ENCODE assay signal across 10 cellular contexts in genomic region chr12:54415223-54415929, GRCh38. TPM values are rescaled to one million over a fixed set of nuclear protein-coding genes. Genes with fewer than 3 reads are reported as not detected.
DNase-seq lines count a peak whose midpoint lies in the region; ATAC-seq and TF ChIP-seq lines count a peak whose summit lies in the region.
"Had no signal": no experiment of that assay in that cellular context is flagged by ENCODE, and none has a peak within 500 bp of the region (broad histone marks: within the 10 kb centered on the region; RNA-seq: fewer than 3 reads in every experiment).

No MANE protein-coding gene starts in this region.

- no peaks in the 10 kb centered on the region for H3K27me3 Mint-ChIP-seq in activated T-cell treated with anti-CD3 and anti-CD28 coated beads, Interleukin-2, amount 50 U/mL, for 24 hours
- H3K27me3 Mint-ChIP-seq in activated CD8-positive, alpha-beta T cell treated with anti-CD3 and anti-CD28 coated beads for 36 hours: no peaks in the 10 kb centered on the region

- peak overlapping the region; percentile 3 to 70 (median 18) for H3K4me3 ChIP-seq in right lobe of liver
- H3K4me3 ChIP-seq in tibial artery: peak overlapping the region; percentile 83 to 88

- no peak for DNase-seq in activated T-cell treated with anti-CD3 and anti-CD28 coated beads, Interleukin-2, amount 50 U/mL, for 24 hours
- DNase-seq in activated T-cell treated with anti-CD3 and anti-CD28 coated beads, Interleukin-2, amount 50 U/mL, for 1 hour: no peak
- no peak for DNase-seq in activated CD8-positive, alpha-beta T cell treated with anti-CD3 and anti-CD28 coated beads for 36 hours
- DNase-seq in right lobe of liver (peak; percentile 75 to 90 (median 89)), tibial artery (peak in 1 of 2 donors; percentile 5)
- DNase-seq in stimulated activated naive CD8-positive, alpha-beta T cell treated with anti-CD3 and anti-CD28 coated beads, Interleukin-15, Interleukin-2, amounts not matched to agents 100 U/mL and 50 U/mL, for 24 hours: no peak
- DNase-seq: activated effector memory CD4-positive, alpha-beta T cell treated with Interleukin-2 at 50 U/mL for 16 hours; stimulated activated CD8-positive, alpha-beta memory T cell treated with anti-CD3 and anti-CD28 coated beads, Interleukin-4, amount 100 ng/mL, for 48 hours had no signal

- TF ChIP-seq POLR2A in right lobe of liver (IDR thresholded peaks at IDR 0.05): no peak

- H3K36me3 ChIP-seq in right lobe of liver (peaks cover 0 to 10% (median 0%) of the 10 kb centered on the region in 4 donors), tibial artery (peaks cover 39 to 73% (median 65%) of the 10 kb centered on the region in 3 donors)

- ATAC-seq in activated CD8-positive, alpha-beta T cell treated with anti-CD3 and anti-CD28 coated beads for 36 hours: no peak
- ATAC-seq in right lobe of liver (peak; percentile 58 to 76 (median 70)), GM21381 (IDR thresholded peaks at IDR 0.05; ENCODE audit: unreplicated experiment) (no peak), GM21825 (IDR thresholded peaks at IDR 0.05; ENCODE audit: unreplicated experiment) (no peak)
- no peak for ATAC-seq in stimulated activated naive CD8-positive, alpha-beta T cell treated with anti-CD3 and anti-CD28 coated beads, Interleukin-15, Interleukin-2, amounts not matched to agents 100 U/mL and 50 U/mL, for 24 hours

- POLR2A ChIA-PET in activated CD8-positive, alpha-beta T cell treated with anti-CD3 and anti-CD28 coated beads for 36 hours (lab: Charles Lee): interaction anchor here (0.6 to 2.3 kb wide), 3 partner anchors 16 to 96 kb away, joined by 3 to 10 read pairs (median 3); no protein-coding TSS in a partner anchor

- peaks cover 78% of the 10 kb centered on the region for H3K4me1 Mint-ChIP-seq in activated T-cell treated with anti-CD3 and anti-CD28 coated beads, Interleukin-2, amount 50 U/mL, for 24 hours (ENCODE audit: low read depth)
- peaks cover 74% of the 10 kb centered on the region for H3K4me1 Mint-ChIP-seq in activated CD8-positive, alpha-beta T cell treated with anti-CD3 and anti-CD28 coated beads for 36 hours (ENCODE audit: low read depth)

- H3K4me1 ChIP-seq in right lobe of liver: peaks cover 0 to 54% (median 28%) of the 10 kb centered on the region in 4 donors
- peaks cover 0 to 74% (median 37%) of the 10 kb centered on the region in 4 donors for H3K4me1 ChIP-seq in tibial artery

- peak overlapping the region; percentile 97 for H3K27ac Mint-ChIP-seq in activated T-cell treated with anti-CD3 and anti-CD28 coated beads, Interleukin-2, amount 50 U/mL, for 24 hours
- H3K27ac Mint-ChIP-seq in activated CD8-positive, alpha-beta T cell treated with anti-CD3 and anti-CD28 coated beads for 36 hours: peak overlapping the region; percentile 76

- no peak for TF ChIP-seq CTCF in activated CD8-positive, alpha-beta T cell treated with anti-CD3 and anti-CD28 coated beads for 36 hours (IDR thresholded peaks at IDR 0.05)
- TF ChIP-seq CTCF in right lobe of liver (IDR thresholded peaks at IDR 0.05): peak in 1 of 4 donors; percentile 19
- no peak for TF ChIP-seq CTCF in tibial artery (IDR thresholded peaks at IDR 0.05)

- CTCF ChIA-PET in activated CD8-positive, alpha-beta T cell treated with anti-CD3 and anti-CD28 coated beads for 36 hours (lab: Charles Lee): interaction anchor here (1.5 to 14.7 kb wide), 8 partner anchors 14 to 199 kb away, joined by 3 to 330 read pairs (median 5); no protein-coding TSS in a partner anchor

- no peak overlapping the region for H3K4me3 Mint-ChIP-seq in activated T-cell treated with anti-CD3 and anti-CD28 coated beads, Interleukin-2, amount 50 U/mL, for 24 hours
- H3K4me3 Mint-ChIP-seq in activated CD8-positive, alpha-beta T cell treated with anti-CD3 and anti-CD28 coated beads for 36 hours: no peak overlapping the region

- H3K9me3 Mint-ChIP-seq in activated T-cell treated with anti-CD3 and anti-CD28 coated beads, Interleukin-2, amount 50 U/mL, for 24 hours: no peaks in the 10 kb centered on the region
- no peaks in the 10 kb centered on the region for H3K9me3 Mint-ChIP-seq in activated CD8-positive, alpha-beta T cell treated with anti-CD3 and anti-CD28 coated beads for 36 hours

- intact Hi-C loops in activated CD8-positive, alpha-beta T cell treated with anti-CD3 and anti-CD28 coated beads for 36 hours (cut with micrococcal nuclease): no loop called here
- intact Hi-C loops in right lobe of liver (cut with DNase I) (no loop called here), tibial artery (cut with DNase I; ENCODE audit: low total_unique reads) (no loop called here)

- peak overlapping the region; percentile 79 to 89 (median 80) for H3K27ac ChIP-seq in right lobe of liver
- H3K27ac ChIP-seq in tibial artery: peak overlapping the region; percentile 93 to 98

- H3K36me3 Mint-ChIP-seq in activated T-cell treated with anti-CD3 and anti-CD28 coated beads, Interleukin-2, amount 50 U/mL, for 24 hours (ENCODE audit: low read depth): peaks cover 15% of the 10 kb centered on the region
- H3K36me3 Mint-ChIP-seq in activated CD8-positive, alpha-beta T cell treated with anti-CD3 and anti-CD28 coated beads for 36 hours (ENCODE audit: low read depth): peaks cover 3% of the 10 kb centered on the region

- no peaks in the 10 kb centered on the region for H3K9me3 ChIP-seq in right lobe of liver
- no peaks in the 10 kb centered on the region for H3K9me3 ChIP-seq in tibial artery

- H3K27me3 ChIP-seq in right lobe of liver: no peaks in the 10 kb centered on the region
- no peaks in the 10 kb centered on the region for H3K27me3 ChIP-seq in tibial artery

- 42% methylated on average over 4 of the region's 4 CpGs for WGBS in right lobe of liver (ENCODE audit: insufficient coverage, low coverage, low lambda C conversion rate, missing lambda C conversion rate)

RNA-seq across cellular contexts. Expression of gene ITGA5, which starts 3.7 kb away (rescaled TPM):
- total RNA-seq in activated CD8-positive, alpha-beta T cell treated with anti-CD3 and anti-CD28 coated beads for 36 hours: 10 to 100 TPM; 35.2 to 36.6 TPM
- 10 to 100 TPM; 31.2 to 75.6 (median 35.5) TPM for total RNA-seq in right lobe of liver

RNA-seq across cellular contexts. Expression of gene ZNF385A, which starts 30.8 kb away (rescaled TPM):
- total RNA-seq in activated CD8-positive, alpha-beta T cell treated with anti-CD3 and anti-CD28 coated beads for 36 hours: 1 to 10 TPM; 1.1 to 2.5 TPM
- total RNA-seq in right lobe of liver: 1 to 10 TPM; 2.4 to 9.3 (median 3.7) TPM

RNA-seq across cellular contexts. Expression of gene GPR84, which starts 51.1 kb away (rescaled TPM):
- not detected for total RNA-seq in activated CD8-positive, alpha-beta T cell treated with anti-CD3 and anti-CD28 coated beads for 36 hours
- total RNA-seq in right lobe of liver: under 1 TPM in 1 of 6 experiments, not detected in 5; 0.35 TPM

RNA-seq across cellular contexts. Expression of gene GTSF1, which starts 58.0 kb away (rescaled TPM):
- total RNA-seq in activated CD8-positive, alpha-beta T cell treated with anti-CD3 and anti-CD28 coated beads for 36 hours: 1 to 10 TPM; 6.9 to 9.4 TPM
- total RNA-seq in right lobe of liver: under 1 TPM in 1 of 6 experiments, not detected in 5; 0.51 TPM

Comparison
In these comparisons a context has a peak if more than half of its experiments do, and no peak if none do; other contexts are left out.
1. DNase-seq: peak in right lobe of liver (3 of 3); none in activated T-cell treated with anti-CD3 and anti-CD28 coated beads, Interleukin-2, amount 50 U/mL, for 24 hours (single experiment), activated T-cell treated with anti-CD3 and anti-CD28 coated beads, Interleukin-2, amount 50 U/mL, for 1 hour (single experiment), activated CD8-positive, alpha-beta T cell treated with anti-CD3 and anti-CD28 coated beads for 36 hours (single experiment) and stimulated activated naive CD8-positive, alpha-beta T cell treated with anti-CD3 and anti-CD28 coated beads, Interleukin-15, Interleukin-2, amounts not matched to agents 100 U/mL and 50 U/mL, for 24 hours (single experiment).
2. ATAC-seq: peak in right lobe of liver (4 of 4); none in activated CD8-positive, alpha-beta T cell treated with anti-CD3 and anti-CD28 coated beads for 36 hours (single experiment), GM21381 (single experiment), GM21825 (single experiment) and stimulated activated naive CD8-positive, alpha-beta T cell treated with anti-CD3 and anti-CD28 coated beads, Interleukin-15, Interleukin-2, amounts not matched to agents 100 U/mL and 50 U/mL, for 24 hours (single experiment).